Comparison of ENCODE assay signal across 16 cellular contexts in the genomic region with DNA sequence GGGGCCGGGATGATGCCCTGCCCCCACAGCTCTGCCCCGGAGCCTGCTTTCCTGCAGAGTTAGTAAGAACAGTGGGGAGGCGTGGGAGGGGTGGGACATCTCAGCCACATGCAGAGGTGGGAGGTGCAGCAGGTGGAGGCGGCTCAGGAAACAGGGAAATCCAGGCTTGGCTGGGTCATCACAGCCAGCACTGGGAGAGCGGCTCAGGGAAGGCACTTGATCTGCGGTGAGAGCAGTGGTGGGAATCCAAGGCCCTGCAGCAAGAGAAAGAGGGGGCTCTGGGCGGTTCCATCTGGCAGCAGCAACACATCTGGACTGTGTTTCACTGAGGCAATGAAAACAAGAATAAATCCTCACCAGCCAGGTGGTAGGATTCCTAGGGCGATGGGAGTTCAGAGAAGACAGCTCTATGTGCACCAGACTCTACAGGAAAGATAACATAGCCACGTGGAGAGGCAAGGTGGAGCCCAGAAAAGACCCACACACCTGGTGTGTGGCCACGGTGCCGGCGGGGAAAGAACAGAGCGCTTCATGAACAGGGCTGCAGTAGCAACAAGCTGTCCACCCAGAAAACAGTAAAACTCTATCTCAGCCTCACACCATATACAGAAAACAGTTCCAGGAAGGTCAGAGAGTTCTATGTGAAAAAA. TPM values are rescaled to one million over a fixed set of nuclear protein-coding genes. Genes with fewer than 3 reads are reported as not detected.
A peak's percentile ranks its signal among the peaks of the same experiment; 100 is the strongest.
DNase-seq lines count a peak whose midpoint lies in the region; ATAC-seq, FAIRE-seq and TF ChIP-seq lines count a peak whose summit lies in the region.
"Had no signal": no experiment of that assay in that cellular context is flagged by ENCODE, and none has a peak within 500 bp of the region (broad histone marks: within the 10 kb centered on the region; RNA-seq: fewer than 3 reads in every experiment).

No MANE protein-coding gene starts in this region.

- no peak overlapping the region for H2AFZ ChIP-seq in hepatocyte
- H2AFZ ChIP-seq: GM23248 had no signal

- peaks cover 98% of the 10 kb centered on the region for H3K79me2 ChIP-seq in hepatocyte

- intact Hi-C loops in pancreas (cut with DNase I), result no loop called here

- H3K4me1 ChIP-seq in HEK293 (ENCODE audit: control insufficient read depth, insufficient read depth, low read length), result peaks cover 11% of the 10 kb centered on the region
- peaks cover 49% of the 10 kb centered on the region for H3K4me1 ChIP-seq in hepatocyte (ENCODE audit: insufficient read depth)
- H3K4me1 ChIP-seq in pancreas, result peaks cover 0 to 5% (median 3%) of the 10 kb centered on the region in 3 donors
- H3K4me1 ChIP-seq in upper lobe of left lung, result peaks cover 2 to 9% (median 6%) of the 10 kb centered on the region in 4 donors

- 31% methylated on average over 13 of the region's 13 CpGs for WGBS in hepatocyte (ENCODE audit: low lambda C conversion rate, missing lambda C conversion rate)
- 25 to 29% methylated on average over 13 of the region's 13 CpGs for WGBS in pancreas, 2 donors
- WGBS in upper lobe of left lung, 2 donors, result 83 to 84% methylated on average over 12 to 13 of the region's 13 CpGs

- CTCF ChIA-PET in HEK293 (lab: Yijun Ruan, JAX), result no interaction called here

- H4K20me1 ChIP-seq in hepatocyte (ENCODE audit: insufficient read depth, poor library complexity, severe bottlenecking), result peaks cover 46% of the 10 kb centered on the region

- in situ Hi-C loops in G401 (cut with HindIII; ENCODE audit: low sequenced_read_pairs), result no loop called here

- no peak overlapping the region for H3K4me3 ChIP-seq in HEK293 (ENCODE audit: low read depth, low read length)
- H3K4me3 ChIP-seq in hepatocyte, result no peak overlapping the region
- H3K4me3 ChIP-seq in pancreas, result no peak overlapping the region
- H3K4me3 ChIP-seq in upper lobe of left lung, result no peak overlapping the region
- H3K4me3 ChIP-seq: GM23248, lung, SK-N-MC had no signal

- no peak for FAIRE-seq in pancreas (lab: Jason Lieb, UNC)
- FAIRE-seq: TTC549 had no signal

- POLR2A ChIA-PET in HEK293 (lab: Yijun Ruan, JAX), result no interaction called here

- H3K9me2 ChIP-seq in hepatocyte (replicated peaks; ENCODE audit: insufficient read depth), result no peaks in the 10 kb centered on the region

- H3K9me3 ChIP-seq in HEK293 (ENCODE audit: control insufficient read depth, insufficient read depth, low read depth, low read length) (no peaks in the 10 kb centered on the region), hepatocyte (ENCODE audit: low read depth) (no peaks in the 10 kb centered on the region), pancreas (no peaks in the 10 kb centered on the region), upper lobe of left lung (no peaks in the 10 kb centered on the region)

- ATAC-seq in pancreas, result peak; percentile 22 to 62 (median 35)
- no peak for ATAC-seq in upper lobe of left lung (ENCODE audit: low FRiP score in 2 of 2)
- ATAC-seq: activated T-cell treated with anti-CD3 and anti-CD28 coated beads, Interleukin-2, amount 50 U/mL, for 72 hours; sciatic nerve had no signal

- TF ChIP-seq EP300 in upper lobe of left lung (IDR thresholded peaks at IDR 0.05), result no peak

- H3K27me3 ChIP-seq in hepatocyte, result no peaks in the 10 kb centered on the region
- H3K27me3 ChIP-seq in pancreas, result no peaks in the 10 kb centered on the region
- no peaks in the 10 kb centered on the region for H3K27me3 ChIP-seq in upper lobe of left lung

- H3K4me2 ChIP-seq in hepatocyte, result peak overlapping the region; percentile 2

- H3K27ac ChIP-seq in HEK293 (ENCODE audit: extremely low read depth, low read depth, low read length) (no peak overlapping the region), hepatocyte (no peak overlapping the region), pancreas (no peak overlapping the region), upper lobe of left lung (no peak overlapping the region)
- H3K27ac ChIP-seq: GM23248, SK-N-MC had no signal

- DNase-seq in NCI-H2171 treated with DMSO at 0.1 percent for 48 hours (lab: John Stamatoyannopoulos, UW) (peak; percentile 84), hepatocyte (ENCODE audit: low spot score) (no peak), pancreas (peak in 1 of 6 donors; percentile 51), GOT3 (lab: John Stamatoyannopoulos, UW) (no peak), upper lobe of left lung (no peak), G401 (ENCODE audit: low spot score) (no peak)
- DNase-seq: activated CD4-positive, alpha-beta memory T cell treated with anti-CD3 and anti-CD28 coated beads, Interleukin-2, amount 10 ng/mL, durations not matched to agents 7 days and 5 days; activated T-cell treated with anti-CD3 and anti-CD28 coated beads, Interleukin-2, amount 50 U/mL, for 72 hours; GM23248; NCI-H446 treated with DMSO at 0.1 percent for 48 hours; stimulated activated CD8-positive, alpha-beta memory T cell treated with anti-CD3 and anti-CD28 coated beads, Interleukin-4, amount 100 ng/mL, for 48 hours had no signal

- no peak for TF ChIP-seq CTCF in HEK293 (tag by site-specific recombination; IDR thresholded peaks at IDR 0.05)
- TF ChIP-seq CTCF in hepatocyte (IDR thresholded peaks at IDR 0.05; ENCODE audit: poor library complexity), result no peak
- TF ChIP-seq CTCF in pancreas (IDR thresholded peaks at IDR 0.05), result no peak
- no peak for TF ChIP-seq CTCF in upper lobe of left lung (IDR thresholded peaks at IDR 0.05)

- TF ChIP-seq POLR2A in upper lobe of left lung (IDR thresholded peaks at IDR 0.05), result no peak

- H3K36me3 ChIP-seq in HEK293 (ENCODE audit: control insufficient read depth in 2 of 2, insufficient read depth in 1 of 2, low read length in 2 of 2) (no peaks in the 10 kb centered on the region), hepatocyte (replicated peaks; ENCODE audit: insufficient read depth, low read depth) (no peaks in the 10 kb centered on the region), pancreas (no peaks in the 10 kb centered on the region), upper lobe of left lung (no peaks in the 10 kb centered on the region)

TF ChIP-seq in HEK293, 187 proteins besides CTCF, POLR2A, EP300 and RAD21 (continues in another document):
- TF ChIP-seq SCRT2 (tag by site-specific recombination; IDR thresholded peaks at IDR 0.05) (peak; percentile 84), ZNF600 (tag by site-specific recombination; IDR thresholded peaks at IDR 0.05) (peak; percentile 57), ZNF350 (tag by site-specific recombination; IDR thresholded peaks at IDR 0.05) (no peak), GLIS2 (tag by site-specific recombination; IDR thresholded peaks at IDR 0.05) (0 out of 2 replicates have a peak, but pooled peaks have one; percentile 29), GLIS1 (tag by site-specific recombination; IDR thresholded peaks at IDR 0.05) (peak; percentile 93), SCRT1 (tag by site-specific recombination; IDR thresholded peaks at IDR 0.05; ENCODE audit: borderline replicate concordance) (peak; percentile 32; the same call in 1 of the 2 replicates), ZBTB17 (tag by site-specific recombination; IDR thresholded peaks at IDR 0.05) (0 out of 2 replicates have a peak, but pooled peaks have one; percentile 35), ZFP3 (tag by site-specific recombination; IDR thresholded peaks at IDR 0.05; ENCODE audit: low read depth) (no peak), ZNF19 (tag by site-specific recombination; IDR thresholded peaks at IDR 0.05; ENCODE audit: low read depth) (no peak), ZNF184 (tag by site-specific recombination; IDR thresholded peaks at IDR 0.05) (no peak), ZNF239 (tag by site-specific recombination; IDR thresholded peaks at IDR 0.05) (no peak), IKZF3 (tag by site-specific recombination; IDR thresholded peaks at IDR 0.05) (no peak), ZNF335 (tag by site-specific recombination; conservative IDR thresholded peaks at IDR 0.05) (peak; percentile 74), EGR2 (tag by site-specific recombination; IDR thresholded peaks at IDR 0.05; ENCODE audit: low read depth) (peak; percentile 98), OSR2 (tag by site-specific recombination; IDR thresholded peaks at IDR 0.05) (no peak), ZNF544 (tag by site-specific recombination; IDR thresholded peaks at IDR 0.05) (no peak), ZNF302 (tag by site-specific recombination; IDR thresholded peaks at IDR 0.05; ENCODE audit: low read depth) (no peak), ZFHX2 (tag by site-specific recombination; conservative IDR thresholded peaks at IDR 0.05) (peak; percentile 99), ZNF311 (tag by site-specific recombination; IDR thresholded peaks at IDR 0.05; ENCODE audit: borderline replicate concordance) (no peak)
- TF ChIP-seq, protein P1, sequence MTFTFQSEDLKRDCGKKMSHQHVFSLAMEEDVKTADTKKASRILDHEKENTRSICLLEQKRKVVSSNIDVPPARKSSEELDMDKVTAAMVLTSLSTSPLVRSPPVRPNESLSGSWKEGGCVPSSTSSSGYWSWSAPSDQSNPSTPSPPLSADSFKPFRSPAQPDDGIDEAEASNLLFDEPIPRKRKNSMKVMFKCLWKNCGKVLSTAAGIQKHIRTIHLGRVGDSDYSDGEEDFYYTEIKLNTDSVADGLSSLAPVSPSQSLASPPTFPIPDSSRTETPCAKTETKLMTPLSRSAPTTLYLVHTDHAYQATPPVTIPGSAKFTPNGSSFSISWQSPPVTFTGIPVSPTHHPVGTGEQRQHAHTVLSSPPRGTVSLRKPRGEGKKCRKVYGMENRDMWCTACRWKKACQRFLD (tag by site-specific recombination; IDR thresholded peaks at IDR 0.05), result no peak
- TF ChIP-seq, protein P2, sequence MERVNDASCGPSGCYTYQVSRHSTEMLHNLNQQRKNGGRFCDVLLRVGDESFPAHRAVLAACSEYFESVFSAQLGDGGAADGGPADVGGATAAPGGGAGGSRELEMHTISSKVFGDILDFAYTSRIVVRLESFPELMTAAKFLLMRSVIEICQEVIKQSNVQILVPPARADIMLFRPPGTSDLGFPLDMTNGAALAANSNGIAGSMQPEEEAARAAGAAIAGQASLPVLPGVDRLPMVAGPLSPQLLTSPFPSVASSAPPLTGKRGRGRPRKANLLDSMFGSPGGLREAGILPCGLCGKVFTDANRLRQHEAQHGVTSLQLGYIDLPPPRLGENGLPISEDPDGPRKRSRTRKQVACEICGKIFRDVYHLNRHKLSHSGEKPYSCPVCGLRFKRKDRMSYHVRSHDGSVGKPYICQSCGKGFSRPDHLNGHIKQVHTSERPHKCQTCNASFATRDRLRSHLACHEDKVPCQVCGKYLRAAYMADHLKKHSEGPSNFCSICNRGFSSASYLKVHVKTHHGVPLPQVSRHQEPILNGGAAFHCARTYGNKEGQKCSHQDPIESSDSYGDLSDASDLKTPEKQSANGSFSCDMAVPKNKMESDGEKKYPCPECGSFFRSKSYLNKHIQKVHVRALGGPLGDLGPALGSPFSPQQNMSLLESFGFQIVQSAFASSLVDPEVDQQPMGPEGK (tag by site-specific recombination; IDR thresholded peaks at IDR 0.05), result peak; percentile 47; the same call in 1 of the 2 replicates

RNA-seq across cellular contexts. Expression of a gene that starts 57.7 kb away (rescaled TPM):
- total RNA-seq in hepatocyte (32.8 and 37.8 TPM in 2 replicates), pancreas (10 to 100 TPM; 14.4 to 22.2 (median 17.6) TPM), upper lobe of left lung (10 to 100 TPM in 5 of 6 donors, 1 to 10 TPM in 1; 5.2 to 31.0 (median 20.4) TPM)
- polyA plus RNA-seq in hepatocyte (33.8 and 47.2 TPM in 2 replicates), pancreas (10 to 100 TPM in 1 of 2 donors, 1 to 10 TPM in 1; 9.5 to 19.5 TPM)
- total RNA-seq in G401 (2014; rRNA removed; shearing (Covaris generic)), result 20.4 and 25.8 TPM in 2 replicates

Comparison
In these comparisons a context has a peak if more than half of its experiments do, and no peak if none do; other contexts are left out.
1. ATAC-seq: peak in pancreas (4 of 4); none in upper lobe of left lung (0 of 2).